8 cellular contexts compared by ENCODE assay signal in genomic region chr16:67199011-67199807, GRCh38. TPM values are rescaled to one million over a fixed set of nuclear protein-coding genes. Genes with fewer than 3 reads are reported as not detected.
DNase-seq lines count a peak whose midpoint lies in the region; ATAC-seq, FAIRE-seq and TF ChIP-seq lines count a peak whose summit lies in the region.

TSS of gene ELMO3 (plus strand) at chr16:67199131. CDS start at chr16:67199327, 196 bp downstream.

- peak within 1 kb of the TSS; percentile 43; the same call in 1 of the 2 replicates for H3K9ac ChIP-seq in BLaER1
- no peak within 1 kb of the TSS for H3K9ac ChIP-seq in endothelial cell of umbilical vein (replicated peaks; ENCODE audit: extremely low read depth, insufficient read depth, low read length)
- H3K9ac ChIP-seq in mucosa of stomach (ENCODE audit: low read length), result peak within 1 kb of the TSS; percentile 80

- H3K4me2 ChIP-seq in BLaER1 (peak within 1 kb of the TSS; percentile 60), endothelial cell of umbilical vein (ENCODE audit: insufficient read depth, low read length) (no peak within 1 kb of the TSS)

- BruUV-seq in endothelial cell of umbilical vein (replicated peaks; lab: Mats Ljungman, UMichigan), result no TSS peak

- H3K4me1 ChIP-seq in BLaER1 (peaks cover 29% of the 10 kb centered on the region), endothelial cell of umbilical vein (ENCODE audit: control insufficient read depth, extremely low read depth, insufficient read depth, low read length) (peaks cover 3% of the 10 kb centered on the region), mucosa of stomach (ENCODE audit: control insufficient read depth, insufficient read depth, low read length) (peaks cover 27% of the 10 kb centered on the region)

- dilution Hi-C loops in endothelial cell of umbilical vein (cut with MboI; ENCODE audit: extremely low pct_ligation_motif_present, low sequenced_read_pairs), result no loop called here

- POLR2A ChIA-PET in endothelial cell of umbilical vein (lab: Charles Lee), result no interaction called here

- TF ChIP-seq POLR2A in endothelial cell of umbilical vein (IDR thresholded peaks at IDR 0.05; ENCODE audit: low read depth, low read length), result no peak

- peak; percentile 28 to 44 for TF ChIP-seq CTCF in endothelial cell of umbilical vein (IDR thresholded peaks at IDR 0.05; ENCODE audit: extremely low read depth in 1 of 2, insufficient read depth in 1 of 2, low read depth in 1 of 2, low read length in 2 of 2)

- intact Hi-C loops in endothelial cell of umbilical vein (cut with micrococcal nuclease), result loop anchor here (2.0 to 10.0 kb wide), 2 partner anchors 18 to 196 kb away; partner anchors contain the start of gene TPPP3

- ATAC-seq in GM19351 (IDR thresholded peaks at IDR 0.05; ENCODE audit: unreplicated experiment) (no peak), GM21825 (IDR thresholded peaks at IDR 0.05; ENCODE audit: unreplicated experiment) (no peak), HG02588 (IDR thresholded peaks at IDR 0.05; ENCODE audit: unreplicated experiment) (no peak), HG03342 (IDR thresholded peaks at IDR 0.05; ENCODE audit: unreplicated experiment) (no peak)

- H3K27ac ChIP-seq in BLaER1 (peak within 1 kb of the TSS; percentile 39; the same call in 1 of the 2 replicates), endothelial cell of umbilical vein (ENCODE audit: insufficient read depth, low read depth, low read length) (no peak within 1 kb of the TSS)

- H3K27me3 ChIP-seq in BLaER1, result no peaks in the 10 kb centered on the region
- H3K27me3 ChIP-seq in endothelial cell of umbilical vein (ENCODE audit: control insufficient read depth in 2 of 2, insufficient read depth in 2 of 2, low read length in 2 of 2), result no peaks in the 10 kb centered on the region
- no peaks in the 10 kb centered on the region for H3K27me3 ChIP-seq in mucosa of stomach (ENCODE audit: control insufficient read depth, insufficient read depth, low read length)

- H4K20me1 ChIP-seq in BLaER1 (peaks cover 50% of the 10 kb centered on the region), endothelial cell of umbilical vein (replicated peaks; ENCODE audit: control insufficient read depth, extremely low read depth, insufficient read depth, low read length) (no peaks in the 10 kb centered on the region)

- H3K79me2 ChIP-seq in endothelial cell of umbilical vein (ENCODE audit: control insufficient read depth, insufficient read depth, low read length), result peaks cover 25% of the 10 kb centered on the region

- H3K9me3 ChIP-seq in BLaER1 (no peaks in the 10 kb centered on the region), endothelial cell of umbilical vein (replicated peaks; ENCODE audit: control insufficient read depth, insufficient read depth, low read length) (no peaks in the 10 kb centered on the region), mucosa of stomach (ENCODE audit: control insufficient read depth, low read length) (no peaks in the 10 kb centered on the region)

- CTCF ChIA-PET in endothelial cell of umbilical vein (lab: Charles Lee), result interaction anchor here (0.7 to 2.4 kb wide), 10 partner anchors 10 to 245 kb away, joined by 3 to 15 read pairs (median 6); partner anchors contain the start of gene EXOC3L1

- H2AFZ ChIP-seq in endothelial cell of umbilical vein (ENCODE audit: low read depth, low read length), result no peak within 1 kb of the TSS

- H3K4me3 ChIP-seq in BLaER1 (no peak within 1 kb of the TSS), endothelial cell of umbilical vein (replicated peaks in 1 of 3; ENCODE audit: insufficient read depth in 1 of 3, low read depth in 1 of 3, low read length in 3 of 3) (no peak within 1 kb of the TSS), mucosa of stomach (ENCODE audit: low read length) (peak within 1 kb of the TSS; percentile 41)

- FAIRE-seq in endothelial cell of umbilical vein (lab: Jason Lieb, UNC), result no peak

- peaks cover 88% of the 10 kb centered on the region for H3K36me3 ChIP-seq in BLaER1
- H3K36me3 ChIP-seq in endothelial cell of umbilical vein (ENCODE audit: control insufficient read depth in 2 of 2, extremely low read depth in 1 of 2, insufficient read depth in 2 of 2, low read length in 2 of 2), result peaks cover 18 to 70% of the 10 kb centered on the region in 2 experiments
- H3K36me3 ChIP-seq in mucosa of stomach (ENCODE audit: control insufficient read depth, insufficient read depth, low read length), result peaks cover 28% of the 10 kb centered on the region

- no peaks in the 10 kb centered on the region for H3K9me1 ChIP-seq in endothelial cell of umbilical vein (replicated peaks; ENCODE audit: control insufficient read depth, extremely low read depth, insufficient read depth, low read length)

- DNase-seq in NCI-H146 treated with DMSO at 0.1 percent for 48 hours (lab: John Stamatoyannopoulos, UW; ENCODE audit: unreplicated experiment), result peak; percentile 49
- DNase-seq in endothelial cell of umbilical vein (ENCODE audit: low read depth, low spot score), result no peak

TF ChIP-seq in endothelial cell of umbilical vein, 7 proteins besides CTCF, POLR2A, EP300 and RAD21:
- TF ChIP-seq POLR2AphosphoS5 (IDR thresholded peaks at IDR 0.05; ENCODE audit: insufficient read depth, low read depth, low read length) (peak; percentile 30), MAX (IDR thresholded peaks at IDR 0.05; ENCODE audit: insufficient read depth, insufficient read length) (no peak)

RNA-seq across cellular contexts. Expression of gene ELMO3, which starts in this region (rescaled TPM):
- 4.3 and 5.7 TPM in 2 replicates for total RNA-seq in endothelial cell of umbilical vein
- 3.9 and 4.1 TPM in 2 replicates for polyA plus RNA-seq in endothelial cell of umbilical vein
- 1.2 and 1.8 TPM in 2 replicates for polyA plus RNA-seq in endothelial cell of umbilical vein (2011; cell fraction: cytosol; rRNA removed)
- 17.7 and 18.0 TPM in 2 replicates for polyA plus RNA-seq in endothelial cell of umbilical vein (2011; cell fraction: nucleus; rRNA removed)
- 1.7 and 2.5 TPM in 2 replicates for polyA plus RNA-seq in endothelial cell of umbilical vein (2012)
- 0.74 and 0.87 TPM in 2 replicates for polyA minus RNA-seq in endothelial cell of umbilical vein
- polyA minus RNA-seq in endothelial cell of umbilical vein (2011; cell fraction: cytosol; rRNA and poly(A)+ RNA removed), result 2.8 TPM
- 1.9 and 4.0 TPM in 2 replicates for polyA minus RNA-seq in endothelial cell of umbilical vein (2011; cell fraction: nucleus; rRNA and poly(A)+ RNA removed)
